8 cellular contexts compared by ENCODE assay signal in genomic region chr1:234727018-234727757, GRCh38.
A peak's percentile ranks its signal among the peaks of the same experiment; 100 is the strongest.
DNase-seq lines count a peak whose midpoint lies in the region; ATAC-seq and TF ChIP-seq lines count a peak whose summit lies in the region.

No MANE protein-coding gene starts in this region.

- peak overlapping the region; percentile 99 for H3K27ac ChIP-seq in brain microvascular endothelial cell

- TF ChIP-seq CTCF in brain microvascular endothelial cell (IDR thresholded peaks at IDR 0.05; ENCODE audit: low read depth, low read length, missing control alignments), result no peak

- H3K9me3 ChIP-seq in neuron (ENCODE audit: low read length), result no peaks in the 10 kb centered on the region

- H3K4me3 ChIP-seq in brain microvascular endothelial cell (ENCODE audit: low read depth, low read length) (no peak overlapping the region), neuron (ENCODE audit: low read length) (no peak overlapping the region)

- DNase-seq in NCI-H146 (lab: John Stamatoyannopoulos, UW), result peak; percentile 67
- peak; percentile 35 for DNase-seq in brain microvascular endothelial cell
- DNase-seq in iPS-NIHi11 (ENCODE audit: low spot score), result no peak
- no peak for DNase-seq in effector CD8-positive, alpha-beta T cell (lab: John Stamatoyannopoulos, UW)
- no peak for DNase-seq in iPS-NIHi7 (ENCODE audit: extremely low spot score)

- in situ Hi-C loops in brain microvascular endothelial cell (cut with HindIII; ENCODE audit: low pct_ligation_motif_present, low sequenced_read_pairs), result loop anchor here (25.0 kb wide), 2 partner anchors 110 to 235 kb away; no protein-coding TSS in a partner anchor

- H2AFZ ChIP-seq in neuron (ENCODE audit: low read depth, low read length), result peak overlapping the region; percentile 49

- H3K36me3 ChIP-seq in brain microvascular endothelial cell (replicated peaks) (no peaks in the 10 kb centered on the region), neuron (ENCODE audit: insufficient read depth, low read length) (no peaks in the 10 kb centered on the region)

- ATAC-seq in GM19455 (IDR thresholded peaks at IDR 0.05; ENCODE audit: unreplicated experiment), result peak; percentile 49
- no peak for ATAC-seq in GM21528 (IDR thresholded peaks at IDR 0.05; ENCODE audit: low FRiP score, unreplicated experiment)

- peaks cover 60% of the 10 kb centered on the region for H3K4me1 ChIP-seq in neuron (ENCODE audit: insufficient read depth, low read length)

- H3K27me3 ChIP-seq in brain microvascular endothelial cell (replicated peaks) (no peaks in the 10 kb centered on the region), neuron (ENCODE audit: insufficient read depth, low read length) (no peaks in the 10 kb centered on the region)

Comparison
In these comparisons a context has a peak if more than half of its experiments do, and no peak if none do; other contexts are left out.
1. DNase-seq: peak in NCI-H146 (single experiment) and brain microvascular endothelial cell (single experiment); none in iPS-NIHi11 (single experiment), effector CD8-positive, alpha-beta T cell (single experiment) and iPS-NIHi7 (single experiment).